ENCODE assay signal across 9 cellular contexts in genomic region chr14:61601923-61602732, GRCh38.
DNase-seq lines count a peak whose midpoint lies in the region; ATAC-seq, FAIRE-seq and TF ChIP-seq lines count a peak whose summit lies in the region.
"Had no signal": no experiment of that assay in that cellular context is flagged by ENCODE, and none has a peak within 500 bp of the region (broad histone marks: within the 10 kb centered on the region; RNA-seq: fewer than 3 reads in every experiment).

No MANE protein-coding gene starts in this region.

- intact Hi-C loops in Right ventricle myocardium superior (cut with DNase I) (no loop called here), left ventricle myocardium inferior (cut with micrococcal nuclease) (no loop called here), esophagus muscularis mucosa (cut with DNase I) (no loop called here)

- TF ChIP-seq CTCF in left ventricle myocardium inferior (IDR thresholded peaks at IDR 0.05; ENCODE audit: borderline replicate concordance) = no peak
- no peak for TF ChIP-seq CTCF in WTC11 (IDR thresholded peaks at IDR 0.05)
- TF ChIP-seq CTCF in mesothelial cell of epicardium (IDR thresholded peaks at IDR 0.05; ENCODE audit: unreplicated experiment) = no peak
- no peak for TF ChIP-seq CTCF in esophagus muscularis mucosa (IDR thresholded peaks at IDR 0.05)

- H3K4me3 ChIP-seq in left ventricle myocardium inferior (no peak overlapping the region), esophagus muscularis mucosa (no peak overlapping the region)
- H3K4me3 ChIP-seq: thoracic aorta had no signal

- H3K4me3 Mint-ChIP-seq in WTC11 (no peak overlapping the region), mesothelial cell of epicardium (peak overlapping the region; percentile 2)

- H3K36me3 Mint-ChIP-seq in WTC11 (no peaks in the 10 kb centered on the region), mesothelial cell of epicardium (no peaks in the 10 kb centered on the region)

- no peaks in the 10 kb centered on the region for H3K36me3 ChIP-seq in left ventricle myocardium inferior
- H3K36me3 ChIP-seq in esophagus muscularis mucosa = no peaks in the 10 kb centered on the region
- H3K36me3 ChIP-seq: thoracic aorta had no signal

- peak; percentile 61 for ATAC-seq in Right ventricle myocardium superior (ENCODE audit: poor library complexity)
- peak; percentile 58 for ATAC-seq in WTC11

- 78% methylated on average over 13 of the region's 13 CpGs for WGBS in esophagus muscularis mucosa

- peak overlapping the region; percentile 44 for H3K27ac Mint-ChIP-seq in WTC11
- peak overlapping the region; percentile 65 for H3K27ac Mint-ChIP-seq in mesothelial cell of epicardium

- peaks cover 47% of the 10 kb centered on the region for H3K4me1 Mint-ChIP-seq in WTC11
- H3K4me1 Mint-ChIP-seq in mesothelial cell of epicardium = peaks cover 26% of the 10 kb centered on the region

- no peaks in the 10 kb centered on the region for H3K9me3 ChIP-seq in left ventricle myocardium inferior (replicated peaks)
- H3K9me3 ChIP-seq in esophagus muscularis mucosa = no peaks in the 10 kb centered on the region
- H3K9me3 ChIP-seq: thoracic aorta had no signal

- TF ChIP-seq EP300 in esophagus muscularis mucosa (IDR thresholded peaks at IDR 0.05) = no peak

- no peaks in the 10 kb centered on the region for H3K9me3 Mint-ChIP-seq in WTC11
- no peaks in the 10 kb centered on the region for H3K9me3 Mint-ChIP-seq in mesothelial cell of epicardium

- DNase-seq in Right ventricle myocardium superior (no peak), left ventricle myocardium inferior (no peak), WTC11 (ENCODE audit: low spot score) (no peak), mesothelial cell of epicardium (ENCODE audit: low spot score in 2 of 2, unreplicated experiment in 2 of 2) (no peak), urothelium cell line (ENCODE audit: low spot score) (no peak), iPS-NIHi7 (ENCODE audit: extremely low spot score) (no peak), esophagus muscularis mucosa (ENCODE audit: extremely low spot score) (no peak)
- DNase-seq in activated effector memory CD4-positive, alpha-beta T cell treated with anti-CD3 and anti-CD28 coated beads, Interleukin-2, amount 50 U/mL, for 16 hours = no peak

- no peak for TF ChIP-seq POLR2A in esophagus muscularis mucosa (IDR thresholded peaks at IDR 0.05; ENCODE audit: low read depth)

- CTCF ChIA-PET in WTC11 (lab: Charles Lee) = no interaction called here

- FAIRE-seq in urothelium cell line (lab: Jason Lieb, UNC) = peak; percentile 74

- H3K4me1 ChIP-seq in left ventricle myocardium inferior = peaks cover 17% of the 10 kb centered on the region
- H3K4me1 ChIP-seq in esophagus muscularis mucosa = peaks cover 8 to 19% (median 15%) of the 10 kb centered on the region in 4 donors

- POLR2A ChIA-PET in WTC11 (lab: Charles Lee) = no interaction called here

- H3K27me3 ChIP-seq in left ventricle myocardium inferior (ENCODE audit: low read depth) = no peaks in the 10 kb centered on the region
- H3K27me3 ChIP-seq in esophagus muscularis mucosa = no peaks in the 10 kb centered on the region

- H3K27ac ChIP-seq in left ventricle myocardium inferior (replicated peaks) (no peak overlapping the region), esophagus muscularis mucosa (replicated peaks in 1 of 4) (no peak overlapping the region)
- H3K27ac ChIP-seq: thoracic aorta had no signal

- H3K27me3 Mint-ChIP-seq in WTC11 (ENCODE audit: low read depth) (no peaks in the 10 kb centered on the region), mesothelial cell of epicardium (ENCODE audit: low read depth) (no peaks in the 10 kb centered on the region)

TF ChIP-seq in WTC11, 78 proteins besides CTCF, POLR2A, EP300 and RAD21:
- TF ChIP-seq NFE2L1 (CRISPR knock-in tag; IDR thresholded peaks at IDR 0.05) (no peak), HMGA2 (CRISPR knock-in tag; IDR thresholded peaks at IDR 0.05) (no peak), ZNF121 (CRISPR knock-in tag; IDR thresholded peaks at IDR 0.05) (no peak), STAT6 (CRISPR knock-in tag; conservative IDR thresholded peaks at IDR 0.05; ENCODE audit: low read depth) (no peak), IRF1 (CRISPR knock-in tag; IDR thresholded peaks at IDR 0.05) (no peak), ZMAT4 (CRISPR knock-in tag; IDR thresholded peaks at IDR 0.05) (no peak)
